Comparison of ENCODE assay signal across 8 cellular contexts in the genomic region with DNA sequence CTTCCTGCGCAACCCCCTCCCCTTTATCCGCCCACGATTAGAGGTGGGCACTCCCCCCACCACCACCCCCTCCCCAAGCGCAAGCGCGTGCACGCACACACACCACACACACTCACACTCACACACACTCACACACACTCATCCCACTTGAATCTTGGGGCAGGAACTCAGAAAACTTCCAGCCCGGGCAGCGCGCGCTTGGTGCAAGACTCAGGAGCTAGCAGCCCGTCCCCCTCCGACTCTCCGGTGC. TPM values are rescaled to one million over a fixed set of nuclear protein-coding genes. Genes with fewer than 3 reads are reported as not detected.
A peak's percentile ranks its signal among the peaks of the same experiment; 100 is the strongest.
DNase-seq lines count a peak whose midpoint lies in the region; ATAC-seq lines count a peak whose summit lies in the region.

TSS of gene HMGA2 (plus strand) at position 170 of the 250 bp plus-strand sequence. CDS start 788 bp downstream, outside the sequence.

- H3K36me3 ChIP-seq in endocrine pancreas (ENCODE audit: control insufficient read depth, insufficient read depth, low read length), result no peaks in the 10 kb centered on the region

- peaks cover 0 to 8% of the 10 kb centered on the region in 2 donors for H3K36me3 Mint-ChIP-seq in naive B cell

- peaks cover 0 to 8% (median 5%) of the 10 kb centered on the region in 7 donors for H3K9me3 Mint-ChIP-seq in naive B cell

- DNase-seq in CD1c-positive myeloid dendritic cell (ENCODE audit: extremely low spot score) (peak; percentile 24), NCI-H1048 (lab: John Stamatoyannopoulos, UW) (peak; percentile 51), naive B cell (no peak), HuH-7.5 (ENCODE audit: low spot score) (no peak), NCI-H2107 treated with DMSO at 0.1 percent for 48 hours (lab: John Stamatoyannopoulos, UW; ENCODE audit: unreplicated experiment) (no peak)

- H3K27me3 ChIP-seq in endocrine pancreas (ENCODE audit: control insufficient read depth, insufficient read depth, low read length), result peaks cover 23% of the 10 kb centered on the region

- H3K27ac Mint-ChIP-seq in naive B cell, result peak within 1 kb of the TSS in 5 of 6 donors; percentile 6 to 82 (median 56)

- peak in 1 of 2 donors; percentile 32 for ATAC-seq in naive B cell (ENCODE audit: low read depth in 2 of 2)
- no peak for ATAC-seq in GM21737 (IDR thresholded peaks at IDR 0.05; ENCODE audit: unreplicated experiment)
- no peak for ATAC-seq in HG02571 (IDR thresholded peaks at IDR 0.05; ENCODE audit: unreplicated experiment)

- H3K4me3 ChIP-seq in endocrine pancreas (ENCODE audit: control insufficient read depth, insufficient read depth, low read length), result peak within 1 kb of the TSS; percentile 40

- H3K4me1 ChIP-seq in endocrine pancreas (ENCODE audit: control insufficient read depth, insufficient read depth, low read length), result no peaks in the 10 kb centered on the region

- H3K27me3 Mint-ChIP-seq in naive B cell, result peaks cover 52 to 68% (median 67%) of the 10 kb centered on the region in 3 donors

- H3K4me3 Mint-ChIP-seq in naive B cell, result peak within 1 kb of the TSS; percentile 76 to 93 (median 86)

- no peaks in the 10 kb centered on the region for H3K9me3 ChIP-seq in endocrine pancreas (ENCODE audit: control insufficient read depth, low read length)

- peaks cover 19 to 35% (median 21%) of the 10 kb centered on the region in 3 donors for H3K4me1 Mint-ChIP-seq in naive B cell

- no peak within 1 kb of the TSS for H3K9ac ChIP-seq in endocrine pancreas (ENCODE audit: control insufficient read depth, insufficient read depth, low read length)

RNA-seq across cellular contexts. Expression of gene HMGA2, which starts in this region (rescaled TPM):
- not detected for polyA plus RNA-seq in naive B cell (ENCODE audit: low read depth in 6 of 6)

Comparison
In these comparisons a context has a peak if more than half of its experiments do, and no peak if none do; other contexts are left out.
1. DNase-seq: peak in CD1c-positive myeloid dendritic cell (single experiment) and NCI-H1048 (single experiment); none in naive B cell (single experiment), HuH-7.5 (single experiment) and NCI-H2107 treated with DMSO at 0.1 percent for 48 hours (single experiment).